In the genomic region with DNA sequence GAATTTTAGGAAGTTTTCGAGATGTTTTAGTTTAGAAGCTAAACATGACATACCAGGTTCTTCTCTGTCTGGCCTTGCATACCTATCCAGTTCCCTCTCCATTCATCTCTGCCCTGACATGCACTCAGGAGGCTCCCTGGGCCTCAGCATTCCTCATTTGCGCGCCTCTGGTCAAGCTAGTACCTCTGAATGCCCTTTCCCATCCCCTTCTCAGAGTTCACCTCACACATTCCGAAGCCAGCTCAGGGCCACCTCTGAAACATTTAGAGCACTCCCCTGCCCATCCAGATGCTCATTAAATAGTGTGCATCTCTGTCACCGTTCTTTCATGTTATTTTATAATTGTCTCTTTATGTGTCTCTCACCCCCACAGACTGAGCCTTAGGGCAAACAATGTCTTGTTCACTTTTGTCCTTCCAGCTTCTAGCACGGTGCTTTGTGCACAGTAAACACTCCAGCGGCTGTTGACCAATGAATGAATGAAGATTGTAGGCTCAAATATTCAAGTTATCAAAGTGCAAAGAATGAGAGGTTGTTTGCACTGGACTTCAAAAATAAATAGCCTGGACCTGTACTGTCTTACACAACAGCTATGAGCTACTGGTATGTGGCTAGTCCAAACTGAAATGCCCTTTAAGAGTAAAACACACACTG, we compare ENCODE assay signal across 1 cellular context.
TF ChIP-seq lines count a peak whose summit lies in the region.

No MANE protein-coding gene starts in this region.

TF ChIP-seq in HepG2, 621 proteins besides CTCF, POLR2A, EP300 and RAD21 (continued from another document and continues in another):
- TF ChIP-seq DMAP1 (CRISPR knock-in tag; IDR thresholded peaks at IDR 0.05), result no peak
- peak; percentile 86 for TF ChIP-seq KDM6A (CRISPR knock-in tag; IDR thresholded peaks at IDR 0.05; ENCODE audit: low read depth)
- no peak for TF ChIP-seq ZNF772 (CRISPR knock-in tag; IDR thresholded peaks at IDR 0.05)
- TF ChIP-seq ZNF652 (CRISPR knock-in tag; IDR thresholded peaks at IDR 0.05; ENCODE audit: borderline replicate concordance, low read depth), result peak; percentile 44; the same call in 1 of the 2 replicates
- peak; percentile 67 for TF ChIP-seq NFYC (CRISPR knock-in tag; IDR thresholded peaks at IDR 0.05)
- TF ChIP-seq PCBP1 (IDR thresholded peaks at IDR 0.05; ENCODE audit: borderline replicate concordance, low read depth, low read length), result no peak
- TF ChIP-seq KLF12 (CRISPR knock-in tag; IDR thresholded peaks at IDR 0.05; ENCODE audit: borderline replicate concordance), result peak; percentile 59; the same call in 1 of the 2 replicates
- TF ChIP-seq ZNF816 (CRISPR knock-in tag; IDR thresholded peaks at IDR 0.05; ENCODE audit: borderline replicate concordance), result no peak
- TF ChIP-seq, protein P1, sequence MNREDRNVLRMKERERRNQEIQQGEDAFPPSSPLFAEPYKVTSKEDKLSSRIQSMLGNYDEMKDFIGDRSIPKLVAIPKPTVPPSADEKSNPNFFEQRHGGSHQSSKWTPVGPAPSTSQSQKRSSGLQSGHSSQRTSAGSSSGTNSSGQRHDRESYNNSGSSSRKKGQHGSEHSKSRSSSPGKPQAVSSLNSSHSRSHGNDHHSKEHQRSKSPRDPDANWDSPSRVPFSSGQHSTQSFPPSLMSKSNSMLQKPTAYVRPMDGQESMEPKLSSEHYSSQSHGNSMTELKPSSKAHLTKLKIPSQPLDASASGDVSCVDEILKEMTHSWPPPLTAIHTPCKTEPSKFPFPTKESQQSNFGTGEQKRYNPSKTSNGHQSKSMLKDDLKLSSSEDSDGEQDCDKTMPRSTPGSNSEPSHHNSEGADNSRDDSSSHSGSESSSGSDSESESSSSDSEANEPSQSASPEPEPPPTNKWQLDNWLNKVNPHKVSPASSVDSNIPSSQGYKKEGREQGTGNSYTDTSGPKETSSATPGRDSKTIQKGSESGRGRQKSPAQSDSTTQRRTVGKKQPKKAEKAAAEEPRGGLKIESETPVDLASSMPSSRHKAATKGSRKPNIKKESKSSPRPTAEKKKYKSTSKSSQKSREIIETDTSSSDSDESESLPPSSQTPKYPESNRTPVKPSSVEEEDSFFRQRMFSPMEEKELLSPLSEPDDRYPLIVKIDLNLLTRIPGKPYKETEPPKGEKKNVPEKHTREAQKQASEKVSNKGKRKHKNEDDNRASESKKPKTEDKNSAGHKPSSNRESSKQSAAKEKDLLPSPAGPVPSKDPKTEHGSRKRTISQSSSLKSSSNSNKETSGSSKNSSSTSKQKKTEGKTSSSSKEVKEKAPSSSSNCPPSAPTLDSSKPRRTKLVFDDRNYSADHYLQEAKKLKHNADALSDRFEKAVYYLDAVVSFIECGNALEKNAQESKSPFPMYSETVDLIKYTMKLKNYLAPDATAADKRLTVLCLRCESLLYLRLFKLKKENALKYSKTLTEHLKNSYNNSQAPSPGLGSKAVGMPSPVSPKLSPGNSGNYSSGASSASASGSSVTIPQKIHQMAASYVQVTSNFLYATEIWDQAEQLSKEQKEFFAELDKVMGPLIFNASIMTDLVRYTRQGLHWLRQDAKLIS (CRISPR knock-in tag; IDR thresholded peaks at IDR 0.05), result no peak
- TF ChIP-seq KLF11 (CRISPR knock-in tag; IDR thresholded peaks at IDR 0.05), result peak; percentile 46; the same call in 1 of the 2 replicates
- TF ChIP-seq MEF2D (CRISPR knock-in tag; IDR thresholded peaks at IDR 0.05), result peak; percentile 80; the same call in 1 of the 2 replicates
- TF ChIP-seq NFRKB (IDR thresholded peaks at IDR 0.05), result no peak
- no peak for TF ChIP-seq ZNF530 (CRISPR knock-in tag; IDR thresholded peaks at IDR 0.05; ENCODE audit: low read depth)
- no peak for TF ChIP-seq ZBTB8A (CRISPR knock-in tag; IDR thresholded peaks at IDR 0.05; ENCODE audit: borderline replicate concordance, low read depth)
- TF ChIP-seq ZNF704 (CRISPR knock-in tag; IDR thresholded peaks at IDR 0.05; ENCODE audit: borderline replicate concordance), result no peak
- peak; percentile 87; the same call in 1 of the 2 replicates for TF ChIP-seq MIXL1 (CRISPR knock-in tag; IDR thresholded peaks at IDR 0.05)
- no peak for TF ChIP-seq ZSCAN29 (CRISPR knock-in tag; conservative IDR thresholded peaks at IDR 0.05)
- peak in 1 of 2 experiments; percentile 13; a peak in 1 of 4 replicates for TF ChIP-seq REST (IDR thresholded peaks at IDR 0.05; ENCODE audit: borderline replicate concordance in 1 of 2, low read depth in 1 of 2, low read length in 2 of 2)
- TF ChIP-seq, protein P2, sequence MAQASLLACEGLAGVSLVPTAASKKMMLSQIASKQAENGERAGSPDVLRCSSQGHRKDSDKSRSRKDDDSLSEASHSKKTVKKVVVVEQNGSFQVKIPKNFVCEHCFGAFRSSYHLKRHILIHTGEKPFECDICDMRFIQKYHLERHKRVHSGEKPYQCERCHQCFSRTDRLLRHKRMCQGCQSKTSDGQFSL (CRISPR knock-in tag; IDR thresholded peaks at IDR 0.05), result peak; percentile 84
- peak; percentile 66; the same call in 1 of the 2 replicates for TF ChIP-seq CBFB (CRISPR knock-in tag; IDR thresholded peaks at IDR 0.05)
- no peak for TF ChIP-seq SNAI1 (CRISPR knock-in tag; IDR thresholded peaks at IDR 0.05; ENCODE audit: borderline replicate concordance)
- peak; percentile 61; the same call in 1 of the 2 replicates for TF ChIP-seq DPF2 (CRISPR knock-in tag; IDR thresholded peaks at IDR 0.05; ENCODE audit: borderline replicate concordance, low read depth)
- TF ChIP-seq ZBTB44 (CRISPR knock-in tag; IDR thresholded peaks at IDR 0.05), result no peak
- no peak for TF ChIP-seq CHD2 (IDR thresholded peaks at IDR 0.05; ENCODE audit: low read depth, low read length)
- TF ChIP-seq IRF9 (CRISPR knock-in tag; IDR thresholded peaks at IDR 0.05; ENCODE audit: borderline replicate concordance), result no peak; the same call in 1 of the 2 replicates
- peak; percentile 96; the same call in 1 of the 2 replicates for TF ChIP-seq ZBTB3 (CRISPR knock-in tag; IDR thresholded peaks at IDR 0.05; ENCODE audit: borderline replicate concordance, low read depth)
- TF ChIP-seq, protein P3, sequence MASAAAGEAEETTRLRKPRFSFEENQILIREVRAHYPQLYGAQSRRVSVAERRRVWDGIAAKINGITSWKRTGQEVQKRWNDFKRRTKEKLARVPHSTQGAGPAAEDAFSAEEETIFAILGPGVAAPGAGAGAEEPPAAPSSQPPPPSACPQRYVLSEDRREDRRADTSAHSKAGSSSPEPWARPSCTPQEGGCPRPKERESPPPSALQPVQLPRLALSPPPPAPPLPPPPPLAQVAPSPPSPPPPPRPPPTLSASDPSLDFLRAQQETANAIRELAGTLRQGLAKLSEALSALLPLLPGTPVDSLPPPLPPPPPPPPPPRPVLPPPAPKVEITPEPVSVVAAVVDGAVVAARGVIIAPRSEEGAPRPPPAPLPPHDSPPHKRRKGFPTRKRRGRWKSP (CRISPR knock-in tag; IDR thresholded peaks at IDR 0.05), result peak; percentile 75
- TF ChIP-seq ZNF629 (CRISPR knock-in tag; conservative IDR thresholded peaks at IDR 0.05), result peak; percentile 40
- no peak; the same call in 1 of the 2 replicates for TF ChIP-seq STAG1 (CRISPR knock-in tag; IDR thresholded peaks at IDR 0.05)
- peak; percentile 93 for TF ChIP-seq CREM (IDR thresholded peaks at IDR 0.05)
- no peak for TF ChIP-seq CREM (CRISPR knock-in tag; IDR thresholded peaks at IDR 0.05)
- TF ChIP-seq NCOA5 (CRISPR knock-in tag; IDR thresholded peaks at IDR 0.05), result no peak
- TF ChIP-seq HOXA9 (CRISPR knock-in tag; IDR thresholded peaks at IDR 0.05; ENCODE audit: borderline replicate concordance), result no peak
- no peak for TF ChIP-seq EEA1 (CRISPR knock-in tag; IDR thresholded peaks at IDR 0.05; ENCODE audit: borderline replicate concordance)
- TF ChIP-seq ZNF691 (CRISPR knock-in tag; IDR thresholded peaks at IDR 0.05; ENCODE audit: borderline replicate concordance, low read depth), result no peak
- TF ChIP-seq NFIC (IDR thresholded peaks at IDR 0.05; ENCODE audit: low read length), result peak; percentile 97
- TF ChIP-seq, protein P4, sequence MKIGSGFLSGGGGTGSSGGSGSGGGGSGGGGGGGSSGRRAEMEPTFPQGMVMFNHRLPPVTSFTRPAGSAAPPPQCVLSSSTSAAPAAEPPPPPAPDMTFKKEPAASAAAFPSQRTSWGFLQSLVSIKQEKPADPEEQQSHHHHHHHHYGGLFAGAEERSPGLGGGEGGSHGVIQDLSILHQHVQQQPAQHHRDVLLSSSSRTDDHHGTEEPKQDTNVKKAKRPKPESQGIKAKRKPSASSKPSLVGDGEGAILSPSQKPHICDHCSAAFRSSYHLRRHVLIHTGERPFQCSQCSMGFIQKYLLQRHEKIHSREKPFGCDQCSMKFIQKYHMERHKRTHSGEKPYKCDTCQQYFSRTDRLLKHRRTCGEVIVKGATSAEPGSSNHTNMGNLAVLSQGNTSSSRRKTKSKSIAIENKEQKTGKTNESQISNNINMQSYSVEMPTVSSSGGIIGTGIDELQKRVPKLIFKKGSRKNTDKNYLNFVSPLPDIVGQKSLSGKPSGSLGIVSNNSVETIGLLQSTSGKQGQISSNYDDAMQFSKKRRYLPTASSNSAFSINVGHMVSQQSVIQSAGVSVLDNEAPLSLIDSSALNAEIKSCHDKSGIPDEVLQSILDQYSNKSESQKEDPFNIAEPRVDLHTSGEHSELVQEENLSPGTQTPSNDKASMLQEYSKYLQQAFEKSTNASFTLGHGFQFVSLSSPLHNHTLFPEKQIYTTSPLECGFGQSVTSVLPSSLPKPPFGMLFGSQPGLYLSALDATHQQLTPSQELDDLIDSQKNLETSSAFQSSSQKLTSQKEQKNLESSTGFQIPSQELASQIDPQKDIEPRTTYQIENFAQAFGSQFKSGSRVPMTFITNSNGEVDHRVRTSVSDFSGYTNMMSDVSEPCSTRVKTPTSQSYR (CRISPR knock-in tag; IDR thresholded peaks at IDR 0.05; ENCODE audit: borderline replicate concordance), result peak; percentile 77; the same call in 1 of the 2 replicates
